8 cellular contexts compared by ENCODE assay signal in genomic region chr4:119212964-119213606, GRCh38.
DNase-seq lines count a peak whose midpoint lies in the region; ATAC-seq and TF ChIP-seq lines count a peak whose summit lies in the region.

No MANE protein-coding gene starts in this region.

- peak overlapping the region; percentile 96 for H3K4me3 ChIP-seq in ACC112 (ENCODE audit: low read depth, low read length)
- peak overlapping the region; percentile 95 for H3K4me3 ChIP-seq in coronary artery

- TF ChIP-seq CTCF in coronary artery (IDR thresholded peaks at IDR 0.05): no peak

- peaks cover 50% of the 10 kb centered on the region for H3K4me1 ChIP-seq in ACC112 (ENCODE audit: control insufficient read depth, insufficient read depth, low read length, unreplicated experiment)

- ATAC-seq in GM18867 (IDR thresholded peaks at IDR 0.05; ENCODE audit: unreplicated experiment): peak; percentile 58
- ATAC-seq in HG03097 (IDR thresholded peaks at IDR 0.05; ENCODE audit: low FRiP score, unreplicated experiment): peak; percentile 67

- H3K36me3 ChIP-seq in ACC112 (ENCODE audit: insufficient read depth, low read length): peaks cover 10% of the 10 kb centered on the region

- H3K27me3 ChIP-seq in ACC112 (ENCODE audit: insufficient read depth, low read length): no peaks in the 10 kb centered on the region
- no peaks in the 10 kb centered on the region for H3K27me3 ChIP-seq in layer of hippocampus (ENCODE audit: control insufficient read depth, insufficient read depth, low read length)

- peaks cover 54% of the 10 kb centered on the region for H3K79me2 ChIP-seq in ACC112 (ENCODE audit: control insufficient read depth, insufficient read depth, low read length, unreplicated experiment)

- H2AFZ ChIP-seq in ACC112 (ENCODE audit: low read length, unreplicated experiment): peak overlapping the region; percentile 62

- peak overlapping the region; percentile 64 for H3K27ac ChIP-seq in ACC112 (ENCODE audit: low read depth, low read length)
- H3K27ac ChIP-seq in coronary artery: peak overlapping the region; percentile 91 to 99
- peak overlapping the region; percentile 85 for H3K27ac ChIP-seq in layer of hippocampus (ENCODE audit: low read depth, low read length)

- DNase-seq in NCI-H226 (peak; percentile 75), coronary artery (ENCODE audit: low spot score) (peak; percentile 96)
- peak; percentile 72 for DNase-seq in activated CD4-positive, CD25-positive, alpha-beta regulatory T cell treated with anti-CD3 and anti-CD28 coated beads, Interleukin-2, amount 50 U/mL, for 72 hours
- DNase-seq in stimulated activated CD4-positive, alpha-beta T cell treated with anti-CD3 and anti-CD28 coated beads, Interleukin-1b, Interleukin-23, amount 100 ng/mL, for 48 hours: peak; percentile 64

Comparison
In these comparisons a context has a peak if more than half of its experiments do, and no peak if none do; other contexts are left out.
1. Peak in every context shown above with its lines: DNase-seq, ATAC-seq, H3K4me3 ChIP-seq and H3K27ac ChIP-seq.